In genomic region chr1:33182896-33183295, GRCh38 we compare ENCODE assay signal across 12 cellular contexts. TPM values are rescaled to one million over a fixed set of nuclear protein-coding genes. Genes with fewer than 3 reads are reported as not detected.
A peak's percentile ranks its signal among the peaks of the same experiment; 100 is the strongest.
DNase-seq lines count a peak whose midpoint lies in the region; ATAC-seq and TF ChIP-seq lines count a peak whose summit lies in the region.
"Had no signal": no experiment of that assay in that cellular context is flagged by ENCODE, and none has a peak within 500 bp of the region (broad histone marks: within the 10 kb centered on the region; RNA-seq: fewer than 3 reads in every experiment).

No MANE protein-coding gene starts in this region.

- H3K4me1 ChIP-seq in BLaER1: peaks cover 23% of the 10 kb centered on the region
- peaks cover 25% of the 10 kb centered on the region for H3K4me1 ChIP-seq in GM23338 (ENCODE audit: insufficient read depth)

- H3K27ac ChIP-seq in BLaER1 (no peak overlapping the region), GM23338 (ENCODE audit: low read depth) (no peak overlapping the region)

- H3K4me3 Mint-ChIP-seq in GM23338: peak overlapping the region; percentile 67
- peak overlapping the region; percentile 93 for H3K4me3 Mint-ChIP-seq in activated naive CD8-positive, alpha-beta T cell treated with anti-CD3 and anti-CD28 coated beads, Interleukin-2, amount 10 ng/mL, durations not matched to agents 7 days and 5 days
- peak overlapping the region; percentile 67 to 93 (median 81) for H3K4me3 Mint-ChIP-seq in naive thymus-derived CD8-positive, alpha-beta T cell

- H3K9me3 Mint-ChIP-seq in GM23338: no peaks in the 10 kb centered on the region
- H3K9me3 Mint-ChIP-seq in activated naive CD8-positive, alpha-beta T cell treated with anti-CD3 and anti-CD28 coated beads, Interleukin-2, amount 10 ng/mL, durations not matched to agents 7 days and 5 days: no peaks in the 10 kb centered on the region
- H3K9me3 Mint-ChIP-seq in naive thymus-derived CD8-positive, alpha-beta T cell: peaks cover 0 to 3% (median 0%) of the 10 kb centered on the region in 9 donors

- POLR2A ChIA-PET in activated naive CD8-positive, alpha-beta T cell treated with anti-CD3 and anti-CD28 coated beads, Interleukin-2, amount 10 ng/mL, durations not matched to agents 7 days and 5 days (lab: Charles Lee): interaction anchor here (2.4 kb wide), 1 partner anchor 55 kb away, joined by 20 read pairs; no protein-coding TSS in a partner anchor
- POLR2A ChIA-PET in naive thymus-derived CD8-positive, alpha-beta T cell (lab: Charles Lee): interaction anchor here (1.0 to 3.0 kb wide), 2 partner anchors 55 to 72 kb away, joined by 3 to 34 read pairs; no protein-coding TSS in a partner anchor

- no peaks in the 10 kb centered on the region for H3F3A ChIP-seq in GM23338 (replicated peaks; ENCODE audit: low read depth)

- no peak overlapping the region for H2AFZ ChIP-seq in GM23338

- H3K4me2 ChIP-seq in BLaER1 (peak overlapping the region; percentile 98), GM23338 (peak overlapping the region; percentile 90; the same call in 1 of the 2 replicates)

- peaks cover 33% of the 10 kb centered on the region for H4K20me1 ChIP-seq in BLaER1
- H4K20me1 ChIP-seq in GM23338 (replicated peaks; ENCODE audit: insufficient read depth): no peaks in the 10 kb centered on the region; the same call in 1 of the 2 replicates

- H3K9me2 ChIP-seq in GM23338 (ENCODE audit: insufficient read depth): peaks cover 3% of the 10 kb centered on the region; the same call in 1 of the 2 replicates

- no peak for TF ChIP-seq CTCF in GM23338 (conservative IDR thresholded peaks at IDR 0.05; ENCODE audit: low read depth in 2 of 2)

- H3K4me3 ChIP-seq in BLaER1 (no peak overlapping the region), GM23338 (peak overlapping the region; percentile 88)

- no peak overlapping the region for H3K27ac Mint-ChIP-seq in GM23338
- no peak overlapping the region for H3K27ac Mint-ChIP-seq in activated naive CD8-positive, alpha-beta T cell treated with anti-CD3 and anti-CD28 coated beads, Interleukin-2, amount 10 ng/mL, durations not matched to agents 7 days and 5 days
- peak overlapping the region in 3 of 10 donors; percentile 53 to 86 (median 77) for H3K27ac Mint-ChIP-seq in naive thymus-derived CD8-positive, alpha-beta T cell
- H3K27ac Mint-ChIP-seq: stimulated activated naive B cell treated with anti-CD40 and anti-IgM and Interleukin-4, amounts not matched to agents 10 μg/mL and 1 μg/mL and 100 μg/mL, for 72 hours had no signal

- DNase-seq in GM23338 (ENCODE audit: low spot score) (no peak), NCI-H2029 (lab: John Stamatoyannopoulos, UW) (no peak), GM19238 (ENCODE audit: insufficient read length, low spot score) (no peak)
- no peak for DNase-seq in activated naive CD8-positive, alpha-beta T cell treated with anti-CD3 and anti-CD28 coated beads, Interleukin-2, amount 10 ng/mL, durations not matched to agents 7 days and 5 days
- DNase-seq in naive thymus-derived CD8-positive, alpha-beta T cell: peak in 1 of 10 donors; percentile 5
- no peak for DNase-seq in stimulated activated naive CD4-positive, alpha-beta T cell treated with Interleukin-2 at 50 U/mL for 16 hours (lab: John Stamatoyannopoulos, UW)
- DNase-seq: C1 segment of cervical spinal cord; retina; stimulated activated CD4-positive, alpha-beta T cell treated with anti-CD3 and anti-CD28 coated beads, Interleukin-2, amount 100 ng/mL, for 48 hours; stimulated activated naive B cell treated with anti-CD40 and anti-IgM and Interleukin-4, amounts not matched to agents 10 μg/mL and 1 μg/mL and 100 μg/mL, for 72 hours had no signal

- peaks cover 3% of the 10 kb centered on the region; the same call in 1 of the 3 replicates for H3K36me3 Mint-ChIP-seq in GM23338 (ENCODE audit: low read depth)
- H3K36me3 Mint-ChIP-seq in activated naive CD8-positive, alpha-beta T cell treated with anti-CD3 and anti-CD28 coated beads, Interleukin-2, amount 10 ng/mL, durations not matched to agents 7 days and 5 days: peaks cover 2% of the 10 kb centered on the region
- no peaks in the 10 kb centered on the region for H3K36me3 Mint-ChIP-seq in naive thymus-derived CD8-positive, alpha-beta T cell
- H3K36me3 Mint-ChIP-seq: stimulated activated naive B cell treated with anti-CD40 and anti-IgM and Interleukin-4, amounts not matched to agents 10 μg/mL and 1 μg/mL and 100 μg/mL, for 72 hours had no signal

- H3K27me3 Mint-ChIP-seq in GM23338 (ENCODE audit: insufficient read depth, low read depth, poor library complexity): peaks cover 18% of the 10 kb centered on the region
- H3K27me3 Mint-ChIP-seq in activated naive CD8-positive, alpha-beta T cell treated with anti-CD3 and anti-CD28 coated beads, Interleukin-2, amount 10 ng/mL, durations not matched to agents 7 days and 5 days: peaks cover 41% of the 10 kb centered on the region
- peaks cover 0 to 10% (median 4%) of the 10 kb centered on the region in 5 donors for H3K27me3 Mint-ChIP-seq in naive thymus-derived CD8-positive, alpha-beta T cell

- H3K4me1 Mint-ChIP-seq in GM23338: peaks cover 31% of the 10 kb centered on the region
- H3K4me1 Mint-ChIP-seq in activated naive CD8-positive, alpha-beta T cell treated with anti-CD3 and anti-CD28 coated beads, Interleukin-2, amount 10 ng/mL, durations not matched to agents 7 days and 5 days: peaks cover 23% of the 10 kb centered on the region
- H3K4me1 Mint-ChIP-seq in naive thymus-derived CD8-positive, alpha-beta T cell: peaks cover 21 to 41% (median 24%) of the 10 kb centered on the region in 4 donors

- ATAC-seq in GM23338: no peak
- ATAC-seq in activated naive CD8-positive, alpha-beta T cell treated with anti-CD3 and anti-CD28 coated beads, Interleukin-2, amount 10 ng/mL, durations not matched to agents 7 days and 5 days (ENCODE audit: low read depth): no peak
- no peak for ATAC-seq in naive thymus-derived CD8-positive, alpha-beta T cell
- ATAC-seq in SK-N-SH treated with all-trans-retinoic acid at 6 μM for 48 hours: no peak
- ATAC-seq: stimulated activated naive B cell treated with anti-CD40 and anti-IgM and Interleukin-4, amounts not matched to agents 10 μg/mL and 1 μg/mL and 100 μg/mL, for 72 hours had no signal

- H3K9me3 ChIP-seq in BLaER1: no peaks in the 10 kb centered on the region

- no peak overlapping the region for H3K9ac ChIP-seq in BLaER1

- H3K79me2 ChIP-seq in GM23338 (replicated peaks; ENCODE audit: insufficient read depth): peaks cover 4% of the 10 kb centered on the region; the same call in 1 of the 2 replicates

- H3K36me3 ChIP-seq in BLaER1 (peaks cover 9% of the 10 kb centered on the region), GM23338 (ENCODE audit: insufficient read depth) (no peaks in the 10 kb centered on the region)

- H3K27me3 ChIP-seq in BLaER1 (no peaks in the 10 kb centered on the region), GM23338 (ENCODE audit: insufficient read depth) (peaks cover 5% of the 10 kb centered on the region; the same call in 1 of the 2 replicates)

TF ChIP-seq in SK-N-SH treated with all-trans-retinoic acid at 6 μM for 48 hours, 23 proteins besides CTCF, POLR2A, EP300 and RAD21:
- TF ChIP-seq ESRRG (CRISPR knock-in tag; IDR thresholded peaks at IDR 0.05): no peak
- no peak for TF ChIP-seq CREB5 (CRISPR knock-in tag; IDR thresholded peaks at IDR 0.05; ENCODE audit: low read depth)
- no peak for TF ChIP-seq PPARA (CRISPR knock-in tag; IDR thresholded peaks at IDR 0.05; ENCODE audit: borderline replicate concordance)
- no peak for TF ChIP-seq ZNF565 (CRISPR knock-in tag; conservative IDR thresholded peaks at IDR 0.05; ENCODE audit: low read depth)
- no peak for TF ChIP-seq ZFP30 (CRISPR knock-in tag; IDR thresholded peaks at IDR 0.05)
- no peak for TF ChIP-seq ZC3H10 (CRISPR knock-in tag; IDR thresholded peaks at IDR 0.05)
- TF ChIP-seq ZNF70 (CRISPR knock-in tag; IDR thresholded peaks at IDR 0.05): no peak
- TF ChIP-seq CSDC2 (CRISPR knock-in tag; IDR thresholded peaks at IDR 0.05): no peak
- no peak for TF ChIP-seq POU6F1 (CRISPR knock-in tag; IDR thresholded peaks at IDR 0.05; ENCODE audit: borderline replicate concordance, low read depth)

RNA-seq across cellular contexts. Expression of gene TRIM62, which starts 1.1 kb away (rescaled TPM):
- 16.1 and 18.9 TPM in 2 replicates for total RNA-seq in GM23338 (2014; rRNA removed; shearing (Covaris generic))
- 2.7 and 2.9 TPM in 2 replicates for polyA plus RNA-seq in GM23338 (2016; fragmentation: Nextera tagmentation; extraction: Ambion mirVana)
- total RNA-seq in activated naive CD8-positive, alpha-beta T cell treated with anti-CD3 and anti-CD28 coated beads, Interleukin-2, amount 10 ng/mL, durations not matched to agents 7 days and 5 days: 10 to 100 TPM; 13.5 to 14.4 TPM
- total RNA-seq in naive thymus-derived CD8-positive, alpha-beta T cell: 10 to 100 TPM; 15.5 to 17.6 TPM
- polyA plus RNA-seq in naive thymus-derived CD8-positive, alpha-beta T cell: 1 to 10 TPM; 2.7 to 4.7 (median 4.0) TPM
